ENCODE assay signal across 1 cellular context in the genomic region with DNA sequence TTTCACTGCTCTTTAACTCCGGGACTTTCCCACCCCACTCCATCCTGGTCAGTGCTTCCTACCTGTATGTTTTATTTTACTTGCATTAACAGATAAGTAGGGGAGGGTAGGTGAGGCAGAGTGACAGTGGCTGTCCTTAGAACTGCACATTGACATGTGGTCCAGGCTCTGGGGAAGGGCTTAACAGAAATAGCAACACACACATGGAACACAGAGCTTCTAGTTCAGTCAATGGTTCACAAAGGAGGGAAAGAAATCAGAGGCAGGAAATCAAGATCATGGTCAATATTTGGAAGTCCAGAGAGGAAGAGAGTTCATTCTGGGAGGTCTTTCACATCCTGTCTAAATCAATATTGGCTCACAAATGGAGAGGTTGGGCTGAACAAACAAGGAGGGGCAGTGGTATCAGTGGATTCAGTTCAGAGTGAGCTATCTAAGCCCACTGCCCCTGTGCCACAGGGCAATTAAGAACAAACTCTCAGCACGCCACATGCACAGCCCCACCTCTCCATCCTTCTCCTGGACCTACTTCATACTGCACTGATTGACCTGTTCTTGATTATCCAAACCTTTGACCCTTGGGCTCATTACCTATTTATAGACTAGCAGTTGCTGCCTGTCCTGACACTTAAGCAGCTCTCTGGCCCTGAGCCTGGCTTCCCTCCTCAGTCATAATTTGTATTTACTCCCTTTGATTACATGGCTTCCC.
TF ChIP-seq lines count a peak whose summit lies in the region.

No MANE protein-coding gene starts in this region.

TF ChIP-seq in HepG2, 621 proteins besides CTCF, POLR2A, EP300 and RAD21 (continued from another document and continues in another):
- TF ChIP-seq, protein P1, sequence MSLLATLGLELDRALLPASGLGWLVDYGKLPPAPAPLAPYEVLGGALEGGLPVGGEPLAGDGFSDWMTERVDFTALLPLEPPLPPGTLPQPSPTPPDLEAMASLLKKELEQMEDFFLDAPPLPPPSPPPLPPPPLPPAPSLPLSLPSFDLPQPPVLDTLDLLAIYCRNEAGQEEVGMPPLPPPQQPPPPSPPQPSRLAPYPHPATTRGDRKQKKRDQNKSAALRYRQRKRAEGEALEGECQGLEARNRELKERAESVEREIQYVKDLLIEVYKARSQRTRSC (CRISPR knock-in tag; IDR thresholded peaks at IDR 0.05; ENCODE audit: low read depth): no peak
- TF ChIP-seq FOXP1 (IDR thresholded peaks at IDR 0.05) (peak; percentile 41; the same call in 1 of the 2 replicates), FOXP1 (CRISPR knock-in tag; IDR thresholded peaks at IDR 0.05) (peak; percentile 82; the same call in 1 of the 2 replicates), BHLHE40 (IDR thresholded peaks at IDR 0.05; ENCODE audit: low read length) (peak; percentile 45), ZNF451 (CRISPR knock-in tag; IDR thresholded peaks at IDR 0.05) (peak; percentile 40; the same call in 1 of the 2 replicates), ZFP36L1 (CRISPR knock-in tag; IDR thresholded peaks at IDR 0.05) (no peak), POGZ (CRISPR knock-in tag; IDR thresholded peaks at IDR 0.05) (peak; percentile 80), ZNF777 (CRISPR knock-in tag; IDR thresholded peaks at IDR 0.05) (no peak), NPAS2 (CRISPR knock-in tag; IDR thresholded peaks at IDR 0.05; ENCODE audit: borderline replicate concordance) (no peak), BCLAF1 (IDR thresholded peaks at IDR 0.05) (no peak), THAP11 (CRISPR knock-in tag; IDR thresholded peaks at IDR 0.05) (peak; percentile 75), MYPOP (CRISPR knock-in tag; IDR thresholded peaks at IDR 0.05) (peak; percentile 82), ZNF256 (CRISPR knock-in tag; conservative IDR thresholded peaks at IDR 0.05) (no peak), ZNF160 (CRISPR knock-in tag; IDR thresholded peaks at IDR 0.05) (peak; percentile 83; the same call in 1 of the 2 replicates), ZNF549 (CRISPR knock-in tag; IDR thresholded peaks at IDR 0.05) (no peak), ZNF687 (CRISPR knock-in tag; IDR thresholded peaks at IDR 0.05) (no peak), ASH2L (IDR thresholded peaks at IDR 0.05; ENCODE audit: insufficient read length, low read depth, low read length) (peak; percentile 77), ZNF260 (CRISPR knock-in tag; IDR thresholded peaks at IDR 0.05; ENCODE audit: borderline replicate concordance, low read depth) (no peak), SAP130 (CRISPR knock-in tag; IDR thresholded peaks at IDR 0.05; ENCODE audit: low read depth) (peak; percentile 91), FOSL1 (CRISPR knock-in tag; IDR thresholded peaks at IDR 0.05; ENCODE audit: borderline replicate concordance) (peak; percentile 30; the same call in 1 of the 2 replicates), RXRB (CRISPR knock-in tag; IDR thresholded peaks at IDR 0.05; ENCODE audit: borderline replicate concordance) (peak; percentile 92), ZNF766 (CRISPR knock-in tag; IDR thresholded peaks at IDR 0.05; ENCODE audit: borderline replicate concordance) (no peak; the same call in 1 of the 2 replicates)
- TF ChIP-seq, protein P2, sequence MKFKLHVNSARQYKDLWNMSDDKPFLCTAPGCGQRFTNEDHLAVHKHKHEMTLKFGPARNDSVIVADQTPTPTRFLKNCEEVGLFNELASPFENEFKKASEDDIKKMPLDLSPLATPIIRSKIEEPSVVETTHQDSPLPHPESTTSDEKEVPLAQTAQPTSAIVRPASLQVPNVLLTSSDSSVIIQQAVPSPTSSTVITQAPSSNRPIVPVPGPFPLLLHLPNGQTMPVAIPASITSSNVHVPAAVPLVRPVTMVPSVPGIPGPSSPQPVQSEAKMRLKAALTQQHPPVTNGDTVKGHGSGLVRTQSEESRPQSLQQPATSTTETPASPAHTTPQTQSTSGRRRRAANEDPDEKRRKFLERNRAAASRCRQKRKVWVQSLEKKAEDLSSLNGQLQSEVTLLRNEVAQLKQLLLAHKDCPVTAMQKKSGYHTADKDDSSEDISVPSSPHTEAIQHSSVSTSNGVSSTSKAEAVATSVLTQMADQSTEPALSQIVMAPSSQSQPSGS (CRISPR knock-in tag; IDR thresholded peaks at IDR 0.05): peak; percentile 84
- TF ChIP-seq, protein P3, sequence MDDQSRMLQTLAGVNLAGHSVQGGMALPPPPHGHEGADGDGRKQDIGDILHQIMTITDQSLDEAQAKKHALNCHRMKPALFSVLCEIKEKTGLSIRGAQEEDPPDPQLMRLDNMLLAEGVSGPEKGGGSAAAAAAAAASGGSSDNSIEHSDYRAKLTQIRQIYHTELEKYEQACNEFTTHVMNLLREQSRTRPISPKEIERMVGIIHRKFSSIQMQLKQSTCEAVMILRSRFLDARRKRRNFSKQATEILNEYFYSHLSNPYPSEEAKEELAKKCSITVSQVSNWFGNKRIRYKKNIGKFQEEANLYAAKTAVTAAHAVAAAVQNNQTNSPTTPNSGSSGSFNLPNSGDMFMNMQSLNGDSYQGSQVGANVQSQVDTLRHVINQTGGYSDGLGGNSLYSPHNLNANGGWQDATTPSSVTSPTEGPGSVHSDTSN (CRISPR knock-in tag; IDR thresholded peaks at IDR 0.05; ENCODE audit: borderline replicate concordance): no peak
- TF ChIP-seq, protein P4, sequence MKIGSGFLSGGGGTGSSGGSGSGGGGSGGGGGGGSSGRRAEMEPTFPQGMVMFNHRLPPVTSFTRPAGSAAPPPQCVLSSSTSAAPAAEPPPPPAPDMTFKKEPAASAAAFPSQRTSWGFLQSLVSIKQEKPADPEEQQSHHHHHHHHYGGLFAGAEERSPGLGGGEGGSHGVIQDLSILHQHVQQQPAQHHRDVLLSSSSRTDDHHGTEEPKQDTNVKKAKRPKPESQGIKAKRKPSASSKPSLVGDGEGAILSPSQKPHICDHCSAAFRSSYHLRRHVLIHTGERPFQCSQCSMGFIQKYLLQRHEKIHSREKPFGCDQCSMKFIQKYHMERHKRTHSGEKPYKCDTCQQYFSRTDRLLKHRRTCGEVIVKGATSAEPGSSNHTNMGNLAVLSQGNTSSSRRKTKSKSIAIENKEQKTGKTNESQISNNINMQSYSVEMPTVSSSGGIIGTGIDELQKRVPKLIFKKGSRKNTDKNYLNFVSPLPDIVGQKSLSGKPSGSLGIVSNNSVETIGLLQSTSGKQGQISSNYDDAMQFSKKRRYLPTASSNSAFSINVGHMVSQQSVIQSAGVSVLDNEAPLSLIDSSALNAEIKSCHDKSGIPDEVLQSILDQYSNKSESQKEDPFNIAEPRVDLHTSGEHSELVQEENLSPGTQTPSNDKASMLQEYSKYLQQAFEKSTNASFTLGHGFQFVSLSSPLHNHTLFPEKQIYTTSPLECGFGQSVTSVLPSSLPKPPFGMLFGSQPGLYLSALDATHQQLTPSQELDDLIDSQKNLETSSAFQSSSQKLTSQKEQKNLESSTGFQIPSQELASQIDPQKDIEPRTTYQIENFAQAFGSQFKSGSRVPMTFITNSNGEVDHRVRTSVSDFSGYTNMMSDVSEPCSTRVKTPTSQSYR (CRISPR knock-in tag; IDR thresholded peaks at IDR 0.05; ENCODE audit: borderline replicate concordance): peak; percentile 55; the same call in 1 of the 2 replicates
- TF ChIP-seq, protein P5, sequence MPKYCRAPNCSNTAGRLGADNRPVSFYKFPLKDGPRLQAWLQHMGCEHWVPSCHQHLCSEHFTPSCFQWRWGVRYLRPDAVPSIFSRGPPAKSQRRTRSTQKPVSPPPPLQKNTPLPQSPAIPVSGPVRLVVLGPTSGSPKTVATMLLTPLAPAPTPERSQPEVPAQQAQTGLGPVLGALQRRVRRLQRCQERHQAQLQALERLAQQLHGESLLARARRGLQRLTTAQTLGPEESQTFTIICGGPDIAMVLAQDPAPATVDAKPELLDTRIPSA (CRISPR knock-in tag; IDR thresholded peaks at IDR 0.05; ENCODE audit: borderline replicate concordance): no peak
- TF ChIP-seq, protein P6, sequence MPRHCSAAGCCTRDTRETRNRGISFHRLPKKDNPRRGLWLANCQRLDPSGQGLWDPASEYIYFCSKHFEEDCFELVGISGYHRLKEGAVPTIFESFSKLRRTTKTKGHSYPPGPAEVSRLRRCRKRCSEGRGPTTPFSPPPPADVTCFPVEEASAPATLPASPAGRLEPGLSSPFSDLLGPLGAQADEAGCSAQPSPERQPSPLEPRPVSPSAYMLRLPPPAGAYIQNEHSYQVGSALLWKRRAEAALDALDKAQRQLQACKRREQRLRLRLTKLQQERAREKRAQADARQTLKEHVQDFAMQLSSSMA (CRISPR knock-in tag; IDR thresholded peaks at IDR 0.05): no peak
- TF ChIP-seq, protein P7, sequence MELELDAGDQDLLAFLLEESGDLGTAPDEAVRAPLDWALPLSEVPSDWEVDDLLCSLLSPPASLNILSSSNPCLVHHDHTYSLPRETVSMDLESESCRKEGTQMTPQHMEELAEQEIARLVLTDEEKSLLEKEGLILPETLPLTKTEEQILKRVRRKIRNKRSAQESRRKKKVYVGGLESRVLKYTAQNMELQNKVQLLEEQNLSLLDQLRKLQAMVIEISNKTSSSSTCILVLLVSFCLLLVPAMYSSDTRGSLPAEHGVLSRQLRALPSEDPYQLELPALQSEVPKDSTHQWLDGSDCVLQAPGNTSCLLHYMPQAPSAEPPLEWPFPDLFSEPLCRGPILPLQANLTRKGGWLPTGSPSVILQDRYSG (CRISPR knock-in tag; IDR thresholded peaks at IDR 0.05): no peak; the same call in 1 of the 2 replicates
